Comparison of ENCODE assay signal across 14 cellular contexts in the genomic region with DNA sequence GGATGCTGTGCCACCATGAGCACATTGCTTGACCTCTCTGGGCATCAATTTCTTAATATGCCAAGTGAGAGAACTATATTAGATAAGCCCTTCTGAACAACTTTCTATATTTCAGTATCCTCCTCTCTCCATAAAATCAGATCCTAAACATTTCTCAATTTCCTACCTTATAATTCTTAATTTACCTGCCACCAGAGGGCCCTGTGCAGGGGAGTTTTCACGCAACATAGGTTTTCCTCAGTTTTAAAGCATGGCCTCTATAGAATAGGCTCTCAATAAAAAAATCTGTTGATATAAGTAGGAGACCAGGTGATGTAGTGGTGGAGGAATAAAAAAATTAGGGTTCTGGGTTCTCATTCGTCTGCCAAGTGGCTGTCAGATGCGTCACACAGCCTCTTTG.
DNase-seq lines count a peak whose midpoint lies in the region; ATAC-seq and TF ChIP-seq lines count a peak whose summit lies in the region.
"Had no signal": no experiment of that assay in that cellular context is flagged by ENCODE, and none has a peak within 500 bp of the region (broad histone marks: within the 10 kb centered on the region; RNA-seq: fewer than 3 reads in every experiment).

No MANE protein-coding gene starts in this region.

- TF ChIP-seq CTCF in AG09319 (IDR thresholded peaks at IDR 0.05; ENCODE audit: low read depth, low read length) (peak; percentile 7), GM13977 (IDR thresholded peaks at IDR 0.05; ENCODE audit: extremely low read depth, insufficient read depth, missing control alignments) (peak; percentile 41), foreskin fibroblast (IDR thresholded peaks at IDR 0.05; ENCODE audit: low read depth, low read length) (peak; percentile 20)

- DNase-seq in AG09319 (ENCODE audit: extremely low read depth, low read depth): no peak
- no peak for DNase-seq in GM13977 (ENCODE audit: low spot score)
- DNase-seq in SK-MEL-5 (ENCODE audit: low read depth, low spot score): peak; percentile 23
- DNase-seq in foreskin fibroblast: peak in 1 of 2 donors; percentile 1
- DNase-seq in NCI-H524 treated with DMSO at 0.1 percent for 48 hours (lab: John Stamatoyannopoulos, UW): no peak
- no peak for DNase-seq in SW 1271 (lab: John Stamatoyannopoulos, UW)
- DNase-seq in SKM-1 treated with dmso at 0.1 percent for 144 hours (lab: John Stamatoyannopoulos, UW; ENCODE audit: unreplicated experiment): no peak
- DNase-seq: activated CD4-positive, alpha-beta T cell treated with anti-CD3 and anti-CD28 coated beads, Interleukin-2, amount 50 U/mL, for 4 hours; activated naive CD4-positive, alpha-beta T cell; NCI-H510A treated with DMSO at 0.1 percent for 48 hours; stimulated activated CD4-positive, alpha-beta T cell treated with anti-CD3 and anti-CD28 coated beads, Interleukin-12 subunit alpha, Interleukin-12 subunit beta, amount 100 ng/mL, for 4 hours had no signal

- H3K4me3 ChIP-seq in foreskin fibroblast (ENCODE audit: low read depth in 1 of 2, low read length in 2 of 2): no peak overlapping the region
- H3K4me3 ChIP-seq: vagina had no signal

- in situ Hi-C loops in GM13977 (cut with MboI; ENCODE audit: low pct_unique_long_range_greater_than_20kb, low sequenced_read_pairs, unreplicated experiment) (no loop called here), SK-MEL-5 (cut with HindIII; ENCODE audit: low pct_unique_long_range_greater_than_20kb, low sequenced_read_pairs) (no loop called here)

- no peak for ATAC-seq in GM18870 (IDR thresholded peaks at IDR 0.05; ENCODE audit: unreplicated experiment)
- ATAC-seq: natural killer cell treated with Interleukin-12 subunit alpha and Interleukin-12 subunit beta and Interleukin-15 and Interleukin-18, amount 100 ng/mL, for 72 hours had no signal
